Comparison of ENCODE assay signal across 8 cellular contexts in the genomic region with DNA sequence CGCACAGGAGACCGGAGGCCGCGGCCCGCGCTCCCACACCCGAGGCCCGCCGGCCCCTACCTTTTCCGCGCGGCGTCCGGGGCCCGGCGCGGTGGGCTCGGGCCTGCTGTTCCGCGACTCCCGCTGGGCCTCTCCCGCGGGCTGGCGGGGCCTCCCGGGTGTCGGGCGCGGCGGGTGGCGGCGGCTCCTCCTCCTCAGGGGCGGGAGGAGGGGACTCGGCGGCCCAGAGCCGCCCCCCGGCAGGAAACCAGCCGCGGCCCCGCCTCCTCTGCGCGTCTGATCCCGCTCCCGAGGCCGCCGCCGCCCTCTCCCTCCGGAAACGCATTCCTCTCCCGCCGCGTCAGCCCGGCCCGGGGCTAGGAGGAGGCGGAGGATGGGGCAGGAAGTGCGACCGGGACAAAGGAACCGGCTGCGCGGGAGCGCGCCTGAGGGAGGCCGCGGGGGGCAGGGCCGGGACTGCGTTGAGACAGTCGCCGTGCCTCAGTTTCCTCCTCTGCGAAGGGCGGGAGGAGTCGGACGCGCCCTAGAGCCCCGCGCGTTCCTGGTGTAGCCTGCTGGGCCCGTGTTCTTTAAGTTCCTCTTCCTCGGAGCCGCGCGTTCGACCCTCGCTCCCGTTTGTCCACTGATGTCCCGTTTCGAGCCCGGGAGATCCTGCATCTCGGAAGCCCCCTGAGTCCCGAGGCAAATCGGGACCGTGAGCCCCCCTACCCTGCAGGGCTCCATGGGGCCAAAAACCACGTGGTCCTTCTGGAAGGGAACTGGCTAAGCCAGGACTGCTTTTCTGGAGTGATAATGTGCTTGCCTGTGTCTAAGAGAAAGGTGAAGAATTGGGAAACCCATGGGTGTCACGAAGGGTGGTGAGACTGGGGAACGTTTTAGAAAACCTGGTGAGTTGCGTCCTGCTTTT. TPM values are rescaled to one million over a fixed set of nuclear protein-coding genes. Genes with fewer than 3 reads are reported as not detected.
DNase-seq lines count a peak whose midpoint lies in the region; ATAC-seq, FAIRE-seq and TF ChIP-seq lines count a peak whose summit lies in the region.

A gene (minus strand): TSS at position 146 of the 907 bp plus-strand sequence. CDS start 22,672 bp downstream, outside the sequence.

- no peaks in the 10 kb centered on the region for H3K9me3 ChIP-seq in keratinocyte (ENCODE audit: control insufficient read depth, low read depth, low read length)

- in situ Hi-C loops in GM18951 (cut with MboI; ENCODE audit: low sequenced_read_pairs, unreplicated experiment), result no loop called here

- peaks cover 2 to 13% of the 10 kb centered on the region in 2 experiments for H3K36me3 ChIP-seq in keratinocyte (ENCODE audit: control insufficient read depth in 2 of 2, extremely low read depth in 1 of 2, insufficient read depth in 2 of 2, low read length in 2 of 2)

- peaks cover 37% of the 10 kb centered on the region for H3K4me1 ChIP-seq in keratinocyte (ENCODE audit: control insufficient read depth, extremely low read depth, insufficient read depth, low read length)

- H3K4me2 ChIP-seq in keratinocyte (ENCODE audit: control insufficient read depth, extremely low read depth, insufficient read depth, low read depth, low read length), result peak within 1 kb of the TSS; percentile 76

- peak within 1 kb of the TSS; percentile 97 for H3K27ac ChIP-seq in keratinocyte (ENCODE audit: control insufficient read depth, insufficient read depth, low read length)

- no peak within 1 kb of the TSS for H2AFZ ChIP-seq in keratinocyte (ENCODE audit: control insufficient read depth, low read length)

- dilution Hi-C loops in keratinocyte (cut with MboI; ENCODE audit: extremely low pct_ligation_motif_present, low sequenced_read_pairs), result no loop called here

- peak within 1 kb of the TSS; percentile 84 to 97 (median 95) for H3K4me3 ChIP-seq in keratinocyte (ENCODE audit: control insufficient read depth in 2 of 3, extremely low read depth in 1 of 3, insufficient read depth in 2 of 3, low read depth in 1 of 3, low read length in 3 of 3)

- H4K20me1 ChIP-seq in keratinocyte (ENCODE audit: control insufficient read depth, extremely low read depth, insufficient read depth, low read length), result peaks cover 18% of the 10 kb centered on the region

- TF ChIP-seq CTCF in keratinocyte (optimal IDR thresholded peaks at IDR 0.05 in 1 of 3, IDR thresholded peaks at IDR 0.05 in 1 of 3, conservative IDR thresholded peaks at IDR 0.05 in 1 of 3; ENCODE audit: extremely low read depth in 1 of 3, insufficient read depth in 2 of 3, low read length in 3 of 3), result no peak

- H3K79me2 ChIP-seq in keratinocyte (ENCODE audit: control insufficient read depth, insufficient read depth, low read length), result peaks cover 76% of the 10 kb centered on the region

- ATAC-seq in HG03280 (IDR thresholded peaks at IDR 0.05; ENCODE audit: unreplicated experiment), result peak; percentile 81

- H3K9me1 ChIP-seq in keratinocyte (ENCODE audit: control insufficient read depth, extremely low read depth, insufficient read depth, low read length), result no peaks in the 10 kb centered on the region

- peak; percentile 68 for TF ChIP-seq POLR2A in GM18951 (IDR thresholded peaks at IDR 0.05; ENCODE audit: extremely low read depth, insufficient read depth, insufficient read length)

- no peak for FAIRE-seq in keratinocyte (lab: Jason Lieb, UNC)

- no peaks in the 10 kb centered on the region for H3K27me3 ChIP-seq in keratinocyte (ENCODE audit: control insufficient read depth, extremely low read depth, insufficient read depth, low read length)

- peak; percentile 92 for DNase-seq in AG08396 (ENCODE audit: low spot score)
- DNase-seq in NCI-H446 (lab: John Stamatoyannopoulos, UW), result peak; percentile 90 to 93
- DNase-seq in activated CD4-positive, CD25-positive, alpha-beta regulatory T cell treated with anti-CD3 and anti-CD28 coated beads, Interleukin-2, amount 50 U/mL, for 72 hours, result peak; percentile 89
- peak; percentile 27 to 58 for DNase-seq in cerebellar nuclear complex (lab: John Stamatoyannopoulos, UW)
- DNase-seq in keratinocyte (ENCODE audit: low read depth, low spot score), result no peak
- DNase-seq in stimulated activated CD4-positive, alpha-beta T cell treated with anti-CD3 and anti-CD28 coated beads, Interleukin-12 subunit alpha, Interleukin-12 subunit beta, amount 100 ng/mL, for 48 hours (ENCODE audit: low read depth in 2 of 3, low spot score in 1 of 3), result peak; percentile 69 to 86 (median 76)

- peak within 1 kb of the TSS; percentile 92 for H3K9ac ChIP-seq in keratinocyte (ENCODE audit: control insufficient read depth, extremely low read depth, insufficient read depth, low read length)

RNA-seq across cellular contexts. Expression of the gene that starts here (rescaled TPM):
- polyA plus RNA-seq in keratinocyte, result 1,026 to 1,445 TPM (median 1,030 TPM) in 3 replicates
- 511 TPM for polyA plus RNA-seq in keratinocyte (2011; ENCODE audit: low read depth)
- polyA plus RNA-seq in keratinocyte (2011; cell fraction: cytosol; rRNA removed), result 420 and 664 TPM in 2 replicates
- polyA plus RNA-seq in keratinocyte (2011; cell fraction: nucleus; rRNA removed), result 1,436 and 2,106 TPM in 2 replicates
- 328 and 1,010 TPM in 2 replicates for polyA plus RNA-seq in keratinocyte (2012; ENCODE audit: low replicate concordance)
- polyA minus RNA-seq in keratinocyte, result 361 to 979 TPM (median 522 TPM) in 3 replicates
- 475 TPM for polyA minus RNA-seq in keratinocyte (2011; cell fraction: cytosol; rRNA and poly(A)+ RNA removed)
- 1,567 and 2,524 TPM in 2 replicates for polyA minus RNA-seq in keratinocyte (2011; cell fraction: nucleus; rRNA and poly(A)+ RNA removed)
